1 cellular context compared by ENCODE assay signal in the genomic region with DNA sequence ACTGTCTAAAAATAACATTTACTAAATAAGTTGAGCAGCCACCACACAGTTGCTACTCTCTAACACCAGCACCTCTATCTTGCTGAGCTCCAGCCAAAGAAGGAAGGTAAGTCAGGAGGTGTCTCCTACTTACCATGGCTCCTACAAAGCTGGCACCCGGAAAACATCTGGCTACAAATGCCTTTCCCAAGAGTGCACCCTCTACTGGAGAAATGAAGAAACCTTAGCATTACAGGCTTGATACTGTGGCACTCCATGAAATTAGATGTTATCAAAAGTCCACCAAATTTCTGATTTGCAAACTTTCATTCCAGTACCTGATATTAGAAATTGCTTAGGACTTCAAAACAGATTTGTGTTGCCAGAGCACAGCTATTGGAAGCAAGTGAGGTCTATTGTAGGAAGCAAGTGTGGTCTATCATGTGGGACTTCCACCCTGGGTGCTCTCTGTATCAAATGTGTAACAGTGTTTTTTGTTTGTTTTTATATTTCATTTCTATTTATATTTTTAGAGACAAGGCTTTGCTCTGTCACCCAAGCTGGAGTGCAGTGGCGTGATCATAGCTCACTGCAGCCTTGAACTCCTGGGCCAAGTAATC.
TF ChIP-seq lines count a peak whose summit lies in the region.

No MANE protein-coding gene starts in this region.

TF ChIP-seq in K562, 482 proteins besides CTCF, POLR2A, EP300 and RAD21 (continued from another document):
- TF ChIP-seq, protein P1, sequence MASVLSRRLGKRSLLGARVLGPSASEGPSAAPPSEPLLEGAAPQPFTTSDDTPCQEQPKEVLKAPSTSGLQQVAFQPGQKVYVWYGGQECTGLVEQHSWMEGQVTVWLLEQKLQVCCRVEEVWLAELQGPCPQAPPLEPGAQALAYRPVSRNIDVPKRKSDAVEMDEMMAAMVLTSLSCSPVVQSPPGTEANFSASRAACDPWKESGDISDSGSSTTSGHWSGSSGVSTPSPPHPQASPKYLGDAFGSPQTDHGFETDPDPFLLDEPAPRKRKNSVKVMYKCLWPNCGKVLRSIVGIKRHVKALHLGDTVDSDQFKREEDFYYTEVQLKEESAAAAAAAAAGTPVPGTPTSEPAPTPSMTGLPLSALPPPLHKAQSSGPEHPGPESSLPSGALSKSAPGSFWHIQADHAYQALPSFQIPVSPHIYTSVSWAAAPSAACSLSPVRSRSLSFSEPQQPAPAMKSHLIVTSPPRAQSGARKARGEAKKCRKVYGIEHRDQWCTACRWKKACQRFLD (CRISPR knock-in tag; IDR thresholded peaks at IDR 0.05), result no peak
- TF ChIP-seq POLR2AphosphoS5 (IDR thresholded peaks at IDR 0.05; ENCODE audit: control insufficient read depth, insufficient read depth, low read depth, low read length) (no peak), ARHGAP35 (IDR thresholded peaks at IDR 0.05; ENCODE audit: partially characterized antibody) (no peak), NFE2 (IDR thresholded peaks at IDR 0.05; ENCODE audit: low read depth) (no peak), ZC3H11A (IDR thresholded peaks at IDR 0.05; ENCODE audit: low read depth, low read length) (no peak), ZNF316 (IDR thresholded peaks at IDR 0.05) (no peak), EZH2 (IDR thresholded peaks at IDR 0.05; ENCODE audit: borderline replicate concordance, low read depth, low read length) (no peak), ZNF324 (CRISPR knock-in tag; IDR thresholded peaks at IDR 0.05) (no peak), ZBTB8A (IDR thresholded peaks at IDR 0.05; ENCODE audit: partially characterized antibody) (no peak), EP400 (IDR thresholded peaks at IDR 0.05) (no peak), SRSF7 (optimal IDR thresholded peaks at IDR 0.05; ENCODE audit: low read depth, low read length) (no peak), NCOA1 (IDR thresholded peaks at IDR 0.05; ENCODE audit: low read depth) (no peak), POLR2H (tag; IDR thresholded peaks at IDR 0.05; ENCODE audit: low read depth) (no peak)
- TF ChIP-seq, protein P2, sequence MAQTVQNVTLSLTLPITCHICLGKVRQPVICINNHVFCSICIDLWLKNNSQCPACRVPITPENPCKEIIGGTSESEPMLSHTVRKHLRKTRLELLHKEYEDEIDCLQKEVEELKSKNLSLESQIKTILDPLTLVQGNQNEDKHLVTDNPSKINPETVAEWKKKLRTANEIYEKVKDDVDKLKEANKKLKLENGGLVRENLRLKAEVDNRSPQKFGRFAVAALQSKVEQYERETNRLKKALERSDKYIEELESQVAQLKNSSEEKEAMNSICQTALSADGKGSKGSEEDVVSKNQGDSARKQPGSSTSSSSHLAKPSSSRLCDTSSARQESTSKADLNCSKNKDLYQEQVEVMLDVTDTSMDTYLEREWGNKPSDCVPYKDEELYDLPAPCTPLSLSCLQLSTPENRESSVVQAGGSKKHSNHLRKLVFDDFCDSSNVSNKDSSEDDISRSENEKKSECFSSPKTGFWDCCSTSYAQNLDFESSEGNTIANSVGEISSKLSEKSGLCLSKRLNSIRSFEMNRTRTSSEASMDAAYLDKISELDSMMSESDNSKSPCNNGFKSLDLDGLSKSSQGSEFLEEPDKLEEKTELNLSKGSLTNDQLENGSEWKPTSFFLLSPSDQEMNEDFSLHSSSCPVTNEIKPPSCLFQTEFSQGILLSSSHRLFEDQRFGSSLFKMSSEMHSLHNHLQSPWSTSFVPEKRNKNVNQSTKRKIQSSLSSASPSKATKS (CRISPR knock-in tag; IDR thresholded peaks at IDR 0.05), result no peak
- TF ChIP-seq, protein P3, sequence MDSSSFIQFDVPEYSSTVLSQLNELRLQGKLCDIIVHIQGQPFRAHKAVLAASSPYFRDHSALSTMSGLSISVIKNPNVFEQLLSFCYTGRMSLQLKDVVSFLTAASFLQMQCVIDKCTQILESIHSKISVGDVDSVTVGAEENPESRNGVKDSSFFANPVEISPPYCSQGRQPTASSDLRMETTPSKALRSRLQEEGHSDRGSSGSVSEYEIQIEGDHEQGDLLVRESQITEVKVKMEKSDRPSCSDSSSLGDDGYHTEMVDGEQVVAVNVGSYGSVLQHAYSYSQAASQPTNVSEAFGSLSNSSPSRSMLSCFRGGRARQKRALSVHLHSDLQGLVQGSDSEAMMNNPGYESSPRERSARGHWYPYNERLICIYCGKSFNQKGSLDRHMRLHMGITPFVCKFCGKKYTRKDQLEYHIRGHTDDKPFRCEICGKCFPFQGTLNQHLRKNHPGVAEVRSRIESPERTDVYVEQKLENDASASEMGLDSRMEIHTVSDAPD (CRISPR knock-in tag; IDR thresholded peaks at IDR 0.05), result no peak
- TF ChIP-seq, protein P4, sequence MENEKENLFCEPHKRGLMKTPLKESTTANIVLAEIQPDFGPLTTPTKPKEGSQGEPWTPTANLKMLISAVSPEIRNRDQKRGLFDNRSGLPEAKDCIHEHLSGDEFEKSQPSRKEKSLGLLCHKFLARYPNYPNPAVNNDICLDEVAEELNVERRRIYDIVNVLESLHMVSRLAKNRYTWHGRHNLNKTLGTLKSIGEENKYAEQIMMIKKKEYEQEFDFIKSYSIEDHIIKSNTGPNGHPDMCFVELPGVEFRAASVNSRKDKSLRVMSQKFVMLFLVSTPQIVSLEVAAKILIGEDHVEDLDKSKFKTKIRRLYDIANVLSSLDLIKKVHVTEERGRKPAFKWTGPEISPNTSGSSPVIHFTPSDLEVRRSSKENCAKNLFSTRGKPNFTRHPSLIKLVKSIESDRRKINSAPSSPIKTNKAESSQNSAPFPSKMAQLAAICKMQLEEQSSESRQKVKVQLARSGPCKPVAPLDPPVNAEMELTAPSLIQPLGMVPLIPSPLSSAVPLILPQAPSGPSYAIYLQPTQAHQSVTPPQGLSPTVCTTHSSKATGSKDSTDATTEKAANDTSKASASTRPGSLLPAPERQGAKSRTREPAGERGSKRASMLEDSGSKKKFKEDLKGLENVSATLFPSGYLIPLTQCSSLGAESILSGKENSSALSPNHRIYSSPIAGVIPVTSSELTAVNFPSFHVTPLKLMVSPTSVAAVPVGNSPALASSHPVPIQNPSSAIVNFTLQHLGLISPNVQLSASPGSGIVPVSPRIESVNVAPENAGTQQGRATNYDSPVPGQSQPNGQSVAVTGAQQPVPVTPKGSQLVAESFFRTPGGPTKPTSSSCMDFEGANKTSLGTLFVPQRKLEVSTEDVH (IDR thresholded peaks at IDR 0.05; ENCODE audit: low read depth, partially characterized antibody), result no peak
